Comparison of ENCODE assay signal across 8 cellular contexts in genomic region chr15:74616020-74616939, GRCh38. TPM values are rescaled to one million over a fixed set of nuclear protein-coding genes. Genes with fewer than 3 reads are reported as not detected.
DNase-seq lines count a peak whose midpoint lies in the region; ATAC-seq and TF ChIP-seq lines count a peak whose summit lies in the region.

No MANE protein-coding gene starts in this region.

- no peaks in the 10 kb centered on the region for H3K27me3 Mint-ChIP-seq in activated CD4-positive, alpha-beta T cell treated with anti-CD3 and anti-CD28 coated beads, Interleukin-2, amount 10 ng/mL, durations not matched to agents 24 days and 14 days

- 0% methylated on average over 10 of the region's 41 CpGs for WGBS in right lobe of liver (ENCODE audit: insufficient coverage, low coverage, low lambda C conversion rate, missing lambda C conversion rate)

- H3K9me2 ChIP-seq in Loucy (replicated peaks; ENCODE audit: low read depth, low read length) = no peaks in the 10 kb centered on the region

- H3K9me3 ChIP-seq in Loucy (ENCODE audit: insufficient read depth, low read depth, low read length) (no peaks in the 10 kb centered on the region), right lobe of liver (no peaks in the 10 kb centered on the region)

- H3K4me3 ChIP-seq in Loucy (ENCODE audit: low read length, poor library complexity, severe bottlenecking) (peak overlapping the region; percentile 85), right lobe of liver (peak overlapping the region; percentile 94 to 99 (median 98))

- H2AFZ ChIP-seq in Loucy (ENCODE audit: low read length) = peak overlapping the region; percentile 73

- ATAC-seq in right lobe of liver = peak; percentile 21 to 36 (median 26)
- no peak for ATAC-seq in GM18511 (IDR thresholded peaks at IDR 0.05; ENCODE audit: unreplicated experiment)

- peak; percentile 8 for TF ChIP-seq POLR2A in right lobe of liver (IDR thresholded peaks at IDR 0.05)

- peaks cover 46% of the 10 kb centered on the region for H3K4me1 Mint-ChIP-seq in activated CD4-positive, alpha-beta T cell treated with anti-CD3 and anti-CD28 coated beads, Interleukin-2, amount 10 ng/mL, durations not matched to agents 24 days and 14 days

- H3K27ac Mint-ChIP-seq in activated CD4-positive, alpha-beta T cell treated with anti-CD3 and anti-CD28 coated beads, Interleukin-2, amount 10 ng/mL, durations not matched to agents 24 days and 14 days = peak overlapping the region; percentile 89

- peaks cover 24% of the 10 kb centered on the region for H3K36me3 Mint-ChIP-seq in activated CD4-positive, alpha-beta T cell treated with anti-CD3 and anti-CD28 coated beads, Interleukin-2, amount 10 ng/mL, durations not matched to agents 24 days and 14 days (ENCODE audit: low read depth)

- H3K4me3 Mint-ChIP-seq in activated CD4-positive, alpha-beta T cell treated with anti-CD3 and anti-CD28 coated beads, Interleukin-2, amount 10 ng/mL, durations not matched to agents 24 days and 14 days = peak overlapping the region; percentile 95

- H3K27ac ChIP-seq in right lobe of liver = peak overlapping the region; percentile 91 to 99 (median 92)

- peak overlapping the region; percentile 93 for H3K9ac ChIP-seq in Loucy (ENCODE audit: low read depth, low read length, poor library complexity, severe bottlenecking)

- DNase-seq in NCI-H2107 (lab: John Stamatoyannopoulos, UW) (peak; percentile 7), NCI-H2107 treated with DMSO at 0.1 percent for 48 hours (lab: John Stamatoyannopoulos, UW; ENCODE audit: unreplicated experiment) (no peak), dedifferentiated amniotic fluid mesenchymal stem cell (ENCODE audit: extremely low spot score) (peak; percentile 31), right lobe of liver (peak; percentile 92)
- peak; percentile 87 for DNase-seq in activated CD4-positive, alpha-beta T cell treated with anti-CD3 and anti-CD28 coated beads, Interleukin-2, amount 10 ng/mL, durations not matched to agents 24 days and 14 days
- peak; percentile 62 to 65 for DNase-seq in stimulated activated CD4-positive, alpha-beta T cell treated with anti-CD3 and anti-CD28 coated beads, Interleukin-4, amount 100 ng/mL, for 4 hours

- intact Hi-C loops in activated CD4-positive, alpha-beta T cell treated with anti-CD3 and anti-CD28 coated beads, Interleukin-2, amount 10 ng/mL, durations not matched to agents 24 days and 14 days (cut with micrococcal nuclease) = loop anchor here (5.0 to 10.0 kb wide), 2 partner anchors 166 to 319 kb away; partner anchors contain the start of genes COX5A and CSK
- intact Hi-C loops in right lobe of liver (cut with DNase I) = loop anchor here (10.0 kb wide), 2 partner anchors 71 to 241 kb away; partner anchors contain the start of gene ARID3B (in 1 of the 2)

- peaks cover 57% of the 10 kb centered on the region for H3K79me2 ChIP-seq in Loucy (ENCODE audit: insufficient read depth, low read length)

- peaks cover 27% of the 10 kb centered on the region for H3K4me1 ChIP-seq in Loucy (ENCODE audit: insufficient read depth, low read length, poor library complexity, severe bottlenecking)
- peaks cover 0 to 31% (median 5%) of the 10 kb centered on the region in 4 donors for H3K4me1 ChIP-seq in right lobe of liver

- peaks cover 55% of the 10 kb centered on the region for H4K20me1 ChIP-seq in Loucy (ENCODE audit: insufficient read depth, low read length, poor library complexity, severe bottlenecking)

- H3K27me3 ChIP-seq in Loucy (ENCODE audit: insufficient read depth, low read length, poor library complexity, severe bottlenecking) (no peaks in the 10 kb centered on the region), right lobe of liver (no peaks in the 10 kb centered on the region)

- H3K36me3 ChIP-seq in Loucy (ENCODE audit: insufficient read depth, low read length) = peaks cover 22% of the 10 kb centered on the region; the same call in 1 of the 2 replicates
- H3K36me3 ChIP-seq in right lobe of liver = peaks cover 0 to 24% (median 10%) of the 10 kb centered on the region in 4 donors

- TF ChIP-seq CTCF in Loucy (conservative IDR thresholded peaks at IDR 0.05; ENCODE audit: low read length) = no peak
- TF ChIP-seq CTCF in right lobe of liver (IDR thresholded peaks at IDR 0.05) = no peak

- H3K4me2 ChIP-seq in Loucy (ENCODE audit: low read depth, low read length, poor library complexity, severe bottlenecking) = peak overlapping the region; percentile 96

- no peaks in the 10 kb centered on the region for H3K9me3 Mint-ChIP-seq in activated CD4-positive, alpha-beta T cell treated with anti-CD3 and anti-CD28 coated beads, Interleukin-2, amount 10 ng/mL, durations not matched to agents 24 days and 14 days

- H3F3A ChIP-seq in Loucy (ENCODE audit: low read depth) = no peaks in the 10 kb centered on the region

RNA-seq across cellular contexts. Expression of gene CLK3, which starts 0.6 kb away (rescaled TPM):
- total RNA-seq in activated CD4-positive, alpha-beta T cell treated with anti-CD3 and anti-CD28 coated beads, Interleukin-2, amount 10 ng/mL, durations not matched to agents 24 days and 14 days = 112 and 113 TPM in 2 replicates
- total RNA-seq in right lobe of liver = 10 to 100 TPM; 27.8 to 44.1 (median 33.2) TPM
